In the genomic region with DNA sequence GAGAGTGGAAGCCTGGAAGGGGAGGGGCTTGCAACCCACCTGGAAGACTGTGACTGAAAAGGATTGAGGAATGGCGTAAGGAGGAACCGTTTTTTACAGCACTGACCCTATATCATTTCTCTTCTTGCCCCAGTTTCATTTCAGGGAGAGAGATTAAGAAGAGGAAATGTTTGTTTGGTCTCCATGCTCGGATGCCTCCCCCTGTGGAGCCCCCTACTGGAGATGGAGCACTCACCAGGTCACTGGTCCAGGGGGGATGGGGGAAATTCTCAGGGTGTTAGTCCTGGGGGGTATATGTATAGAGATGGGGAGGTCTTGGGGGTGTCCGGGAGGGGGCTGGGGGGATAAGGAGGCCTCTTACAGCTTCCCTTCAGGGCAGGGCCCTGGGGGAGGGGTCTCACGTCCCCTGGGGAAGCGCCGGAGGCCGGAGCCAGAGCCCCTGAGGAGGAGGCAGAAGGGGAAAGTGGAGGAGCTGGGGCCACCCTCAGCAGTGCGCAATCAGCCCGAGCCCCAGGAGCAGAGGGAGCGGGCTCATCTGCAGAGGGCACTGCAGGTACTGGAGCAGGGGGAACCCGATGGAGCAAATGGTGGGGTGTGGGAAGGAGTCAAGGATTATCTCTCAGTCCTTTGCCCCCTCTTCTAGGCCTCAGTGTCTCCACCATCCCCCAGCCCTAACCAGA, we compare ENCODE assay signal across 9 cellular contexts. TPM values are rescaled to one million over a fixed set of nuclear protein-coding genes. Genes with fewer than 3 reads are reported as not detected.
DNase-seq lines count a peak whose midpoint lies in the region; ATAC-seq and TF ChIP-seq lines count a peak whose summit lies in the region.
"Had no signal": no experiment of that assay in that cellular context is flagged by ENCODE, and none has a peak within 500 bp of the region (broad histone marks: within the 10 kb centered on the region; RNA-seq: fewer than 3 reads in every experiment).

No MANE protein-coding gene starts in this region.

- H3K4ac ChIP-seq in mesendoderm (ENCODE audit: low read depth, low read length): no peak overlapping the region

- H3K36me3 ChIP-seq in CD4-positive, alpha-beta memory T cell (ENCODE audit: insufficient read depth, low read length): peaks cover 38% of the 10 kb centered on the region
- H3K36me3 ChIP-seq in HEK293 (ENCODE audit: control insufficient read depth in 2 of 2, insufficient read depth in 1 of 2, low read length in 2 of 2) (peaks cover 0 to 44% of the 10 kb centered on the region in 2 experiments; a peak in 1 of 3 replicates), mesendoderm (ENCODE audit: control insufficient read depth, insufficient read depth, low read length) (peaks cover 3% of the 10 kb centered on the region)

- no peak overlapping the region for H2AK5ac ChIP-seq in mesendoderm (ENCODE audit: low read length)

- peak overlapping the region in 4 of 8 donors; percentile 11 to 72 (median 42) for H3K4me3 Mint-ChIP-seq in CD4-positive, alpha-beta memory T cell
- H3K4me3 Mint-ChIP-seq in activated T-helper 2 cell treated with anti-CD3 and anti-CD28 coated beads, Interferon-gamma antibody, Interleukin-2, Interleukin-4, amounts not matched to agents 10 μg/mL and 5 μg/mL and 100 μg/mL, durations not matched to agents 14 hours and 24 hours and 36 hours (ENCODE audit: low read depth): no peak overlapping the region

- no peak overlapping the region for H3K23ac ChIP-seq in mesendoderm (ENCODE audit: low read length)

- no peaks in the 10 kb centered on the region for H3K27me3 ChIP-seq in CD4-positive, alpha-beta memory T cell (ENCODE audit: insufficient read depth, low read length)
- H3K27me3 ChIP-seq in mesendoderm (ENCODE audit: insufficient read depth, low read length, poor library complexity): no peaks in the 10 kb centered on the region

- no peaks in the 10 kb centered on the region for H3K27me3 Mint-ChIP-seq in CD4-positive, alpha-beta memory T cell
- H3K27me3 Mint-ChIP-seq in activated T-helper 2 cell treated with anti-CD3 and anti-CD28 coated beads, Interferon-gamma antibody, Interleukin-2, Interleukin-4, amounts not matched to agents 10 μg/mL and 5 μg/mL and 100 μg/mL, durations not matched to agents 14 hours and 24 hours and 36 hours (ENCODE audit: low read depth): no peaks in the 10 kb centered on the region

- peak overlapping the region; percentile 47 to 99 (median 88) for H3K27ac Mint-ChIP-seq in CD4-positive, alpha-beta memory T cell
- H3K27ac Mint-ChIP-seq in activated T-helper 2 cell treated with anti-CD3 and anti-CD28 coated beads, Interferon-gamma antibody, Interleukin-2, Interleukin-4, amounts not matched to agents 10 μg/mL and 5 μg/mL and 100 μg/mL, durations not matched to agents 14 hours and 24 hours and 36 hours: peak overlapping the region; percentile 69

- peak overlapping the region; percentile 99 for H3K27ac ChIP-seq in CD4-positive, alpha-beta memory T cell (ENCODE audit: low read depth, low read length)
- H3K27ac ChIP-seq in HEK293 (ENCODE audit: extremely low read depth, low read depth, low read length): no peak overlapping the region
- no peak overlapping the region for H3K27ac ChIP-seq in mesendoderm (ENCODE audit: low read depth, low read length)

- H3K4me2 ChIP-seq in mesendoderm (ENCODE audit: low read length): no peak overlapping the region

- H3K56ac ChIP-seq in mesendoderm (ENCODE audit: low read length): no peak overlapping the region

- intact Hi-C loops in CD4-positive, alpha-beta memory T cell (cut with micrococcal nuclease): loop anchor here (5.0 to 10.0 kb wide), 4 partner anchors 142 to 1220 kb away; a partner anchor contains a TSS
- intact Hi-C loops in activated T-helper 2 cell treated with anti-CD3 and anti-CD28 coated beads, Interferon-gamma antibody, Interleukin-2, Interleukin-4, amounts not matched to agents 10 μg/mL and 5 μg/mL and 100 μg/mL, durations not matched to agents 14 hours and 24 hours and 36 hours (cut with micrococcal nuclease): loop anchor here (5.0 to 10.0 kb wide), 3 partner anchors 117 to 1752 kb away; a partner anchor contains a TSS

- H3K79me2 ChIP-seq in mesendoderm (ENCODE audit: control insufficient read depth, insufficient read depth, low read length): peaks cover 23% of the 10 kb centered on the region

- H3K9ac ChIP-seq in mesendoderm (ENCODE audit: low read length): no peak overlapping the region

- no peak overlapping the region for H3K18ac ChIP-seq in mesendoderm (ENCODE audit: low read length)

- H3K9me3 Mint-ChIP-seq in CD4-positive, alpha-beta memory T cell: peaks cover 0 to 3% (median 0%) of the 10 kb centered on the region in 8 donors
- no peaks in the 10 kb centered on the region for H3K9me3 Mint-ChIP-seq in activated T-helper 2 cell treated with anti-CD3 and anti-CD28 coated beads, Interferon-gamma antibody, Interleukin-2, Interleukin-4, amounts not matched to agents 10 μg/mL and 5 μg/mL and 100 μg/mL, durations not matched to agents 14 hours and 24 hours and 36 hours

- peaks cover 49 to 89% (median 68%) of the 10 kb centered on the region in 4 donors for H3K4me1 Mint-ChIP-seq in CD4-positive, alpha-beta memory T cell
- peaks cover 53% of the 10 kb centered on the region for H3K4me1 Mint-ChIP-seq in activated T-helper 2 cell treated with anti-CD3 and anti-CD28 coated beads, Interferon-gamma antibody, Interleukin-2, Interleukin-4, amounts not matched to agents 10 μg/mL and 5 μg/mL and 100 μg/mL, durations not matched to agents 14 hours and 24 hours and 36 hours (ENCODE audit: low read depth)

- WGBS in mesendoderm (ENCODE audit: extremely low coverage, insufficient coverage, low lambda C conversion rate): no CpG with 5 or more reads among the region's 12 CpGs

- H2BK15ac ChIP-seq in mesendoderm (replicated peaks; ENCODE audit: low read depth): no peak overlapping the region

- POLR2A ChIA-PET in CD4-positive, alpha-beta memory T cell (lab: Charles Lee; ENCODE audit: partially characterized antibody): interaction anchor here (0.8 to 5.7 kb wide), 2 partner anchors 10 to 138 kb away, joined by 3 to 64 read pairs; a partner anchor contains a TSS
- POLR2A ChIA-PET in HEK293 (lab: Yijun Ruan, JAX): interaction anchor here (0.5 to 1.0 kb wide), 2 partner anchors 17 to 97 kb away, joined by 4 to 5 read pairs; a partner anchor contains a TSS

- H3K36me3 Mint-ChIP-seq in CD4-positive, alpha-beta memory T cell: peaks cover 33 to 66% of the 10 kb centered on the region in 2 donors
- peaks cover 49% of the 10 kb centered on the region for H3K36me3 Mint-ChIP-seq in activated T-helper 2 cell treated with anti-CD3 and anti-CD28 coated beads, Interferon-gamma antibody, Interleukin-2, Interleukin-4, amounts not matched to agents 10 μg/mL and 5 μg/mL and 100 μg/mL, durations not matched to agents 14 hours and 24 hours and 36 hours (ENCODE audit: low read depth)

- H3K4me3 ChIP-seq in CD4-positive, alpha-beta memory T cell (ENCODE audit: low read length in 2 of 2): no peak overlapping the region
- H3K4me3 ChIP-seq in HEK293 (ENCODE audit: low read depth, low read length): no peak overlapping the region
- H3K4me3 ChIP-seq in mesendoderm (ENCODE audit: low read length): no peak overlapping the region

- H4K8ac ChIP-seq in mesendoderm (ENCODE audit: low read depth, low read length): no peak overlapping the region

- H2BK120ac ChIP-seq in mesendoderm (ENCODE audit: low read depth, low read length): no peak overlapping the region

- peaks cover 75% of the 10 kb centered on the region for H3K4me1 ChIP-seq in CD4-positive, alpha-beta memory T cell (ENCODE audit: insufficient read depth, low read length)
- H3K4me1 ChIP-seq in HEK293 (ENCODE audit: control insufficient read depth, insufficient read depth, low read length) (peaks cover 2% of the 10 kb centered on the region; the same call in 1 of the 2 replicates), mesendoderm (ENCODE audit: control insufficient read depth, low read depth, low read length) (peaks cover 7% of the 10 kb centered on the region)

- CTCF ChIA-PET in CD4-positive, alpha-beta memory T cell (lab: Charles Lee; ENCODE audit: partially characterized antibody): interaction anchor here (0.6 to 2.6 kb wide), 4 partner anchors 11 to 216 kb away, joined by 3 to 8 read pairs (median 3); no protein-coding TSS in a partner anchor
- CTCF ChIA-PET in HEK293 (lab: Yijun Ruan, JAX): interaction anchor here (0.6 to 2.1 kb wide), 8 partner anchors 11 to 138 kb away, joined by 3 to 11 read pairs (median 4); a partner anchor contains a TSS

- H3K9me3 ChIP-seq in CD4-positive, alpha-beta memory T cell (ENCODE audit: control insufficient read depth in 1 of 2, low read length in 2 of 2): no peaks in the 10 kb centered on the region
- no peaks in the 10 kb centered on the region for H3K9me3 ChIP-seq in HEK293 (ENCODE audit: control insufficient read depth, insufficient read depth, low read depth, low read length)

- no peak for DNase-seq in CD4-positive, alpha-beta memory T cell
- no peak for DNase-seq in activated T-helper 2 cell treated with anti-CD3 and anti-CD28 coated beads, Interferon-gamma antibody, Interleukin-2, Interleukin-4, amounts not matched to agents 10 μg/mL and 5 μg/mL and 100 μg/mL, durations not matched to agents 14 hours and 24 hours and 36 hours (ENCODE audit: low spot score)
- DNase-seq in mesendoderm (peak; percentile 45), hypothalamus (lab: John Stamatoyannopoulos, UW) (no peak), NCI-H2196 treated with DMSO at 0.1 percent for 48 hours (lab: John Stamatoyannopoulos, UW; ENCODE audit: unreplicated experiment) (no peak), iPS-NIHi11 (ENCODE audit: low spot score) (no peak)
- DNase-seq: stimulated activated CD8-positive, alpha-beta memory T cell treated with anti-CD3 and anti-CD28 coated beads, Interleukin-4, amount 100 ng/mL, for 48 hours had no signal

- no peak for ATAC-seq in HG03342 (IDR thresholded peaks at IDR 0.05; ENCODE audit: unreplicated experiment)

- no peak overlapping the region for H4K5ac ChIP-seq in mesendoderm (ENCODE audit: low read length)

- H3K79me1 ChIP-seq in mesendoderm (ENCODE audit: low read length): peaks cover 16% of the 10 kb centered on the region

- H2BK5ac ChIP-seq in mesendoderm (ENCODE audit: low read length): no peak overlapping the region

- TF ChIP-seq CTCF in HEK293 (tag by site-specific recombination; IDR thresholded peaks at IDR 0.05): 0 out of 2 replicates have a peak, but pooled peaks have one; percentile 17

RNA-seq across cellular contexts. Expression of a gene that starts 3.2 kb away (rescaled TPM):
- total RNA-seq in CD4-positive, alpha-beta memory T cell: 100 to 1,000 TPM; 210 to 217 TPM
- polyA plus RNA-seq in CD4-positive, alpha-beta memory T cell: 100 to 1,000 TPM; 371 to 407 TPM
- total RNA-seq in activated T-helper 2 cell treated with anti-CD3 and anti-CD28 coated beads, Interferon-gamma antibody, Interleukin-2, Interleukin-4, amounts not matched to agents 10 μg/mL and 5 μg/mL and 100 μg/mL, durations not matched to agents 14 hours and 24 hours and 36 hours: 143 and 146 TPM in 2 replicates
- 227 TPM for polyA plus RNA-seq in mesendoderm (2013, experiment 1 of 2)
- 219 TPM for polyA plus RNA-seq in mesendoderm (2013, experiment 2 of 2)

RNA-seq across cellular contexts. Expression of a gene that starts 3.9 kb away (rescaled TPM):
- total RNA-seq in CD4-positive, alpha-beta memory T cell: 100 to 1,000 TPM; 220 TPM
- 10 to 100 TPM; 61.2 to 81.8 TPM for polyA plus RNA-seq in CD4-positive, alpha-beta memory T cell
- 33.0 and 39.1 TPM in 2 replicates for total RNA-seq in activated T-helper 2 cell treated with anti-CD3 and anti-CD28 coated beads, Interferon-gamma antibody, Interleukin-2, Interleukin-4, amounts not matched to agents 10 μg/mL and 5 μg/mL and 100 μg/mL, durations not matched to agents 14 hours and 24 hours and 36 hours
- 22.8 TPM for polyA plus RNA-seq in mesendoderm (2013, experiment 1 of 2)
- 22.2 TPM for polyA plus RNA-seq in mesendoderm (2013, experiment 2 of 2)

RNA-seq across cellular contexts. Expression of a gene that starts 5.1 kb away (rescaled TPM):
- 10 to 100 TPM; 47.8 to 48.0 TPM for total RNA-seq in CD4-positive, alpha-beta memory T cell
- 1 to 10 TPM in 1 of 2 donors, not detected in 1; 1.9 TPM for polyA plus RNA-seq in CD4-positive, alpha-beta memory T cell
- total RNA-seq in activated T-helper 2 cell treated with anti-CD3 and anti-CD28 coated beads, Interferon-gamma antibody, Interleukin-2, Interleukin-4, amounts not matched to agents 10 μg/mL and 5 μg/mL and 100 μg/mL, durations not matched to agents 14 hours and 24 hours and 36 hours: 60.1 and 71.3 TPM in 2 replicates
- polyA plus RNA-seq in mesendoderm (2013, experiment 1 of 2): 42.1 TPM
- 54.9 TPM for polyA plus RNA-seq in mesendoderm (2013, experiment 2 of 2)

RNA-seq across cellular contexts. Expression of a gene that starts 23.1 kb away (rescaled TPM):
- total RNA-seq in CD4-positive, alpha-beta memory T cell: under 1 TPM; 0.61 to 0.69 TPM
- polyA plus RNA-seq in CD4-positive, alpha-beta memory T cell: under 1 TPM in 1 of 2 donors, not detected in 1; 0.54 TPM
- 78.3 and 80.9 TPM in 2 replicates for total RNA-seq in activated T-helper 2 cell treated with anti-CD3 and anti-CD28 coated beads, Interferon-gamma antibody, Interleukin-2, Interleukin-4, amounts not matched to agents 10 μg/mL and 5 μg/mL and 100 μg/mL, durations not matched to agents 14 hours and 24 hours and 36 hours
- polyA plus RNA-seq in mesendoderm (2013, experiment 1 of 2): 44.8 TPM
- 46.4 TPM for polyA plus RNA-seq in mesendoderm (2013, experiment 2 of 2)

RNA-seq across cellular contexts. Expression of a gene that starts 39.6 kb away (rescaled TPM):
- total RNA-seq in CD4-positive, alpha-beta memory T cell: 10 to 100 TPM; 12.1 to 12.8 TPM
- polyA plus RNA-seq in CD4-positive, alpha-beta memory T cell: 10 to 100 TPM in 1 of 2 donors, 1 to 10 TPM in 1; 5.7 to 11.5 TPM
- total RNA-seq in activated T-helper 2 cell treated with anti-CD3 and anti-CD28 coated beads, Interferon-gamma antibody, Interleukin-2, Interleukin-4, amounts not matched to agents 10 μg/mL and 5 μg/mL and 100 μg/mL, durations not matched to agents 14 hours and 24 hours and 36 hours: 11.4 and 11.5 TPM in 2 replicates
- polyA plus RNA-seq in mesendoderm (2013, experiment 1 of 2): 15.1 TPM
- polyA plus RNA-seq in mesendoderm (2013, experiment 2 of 2): 15.5 TPM
